Comparison of ENCODE assay signal across 2 cellular contexts in the genomic region with DNA sequence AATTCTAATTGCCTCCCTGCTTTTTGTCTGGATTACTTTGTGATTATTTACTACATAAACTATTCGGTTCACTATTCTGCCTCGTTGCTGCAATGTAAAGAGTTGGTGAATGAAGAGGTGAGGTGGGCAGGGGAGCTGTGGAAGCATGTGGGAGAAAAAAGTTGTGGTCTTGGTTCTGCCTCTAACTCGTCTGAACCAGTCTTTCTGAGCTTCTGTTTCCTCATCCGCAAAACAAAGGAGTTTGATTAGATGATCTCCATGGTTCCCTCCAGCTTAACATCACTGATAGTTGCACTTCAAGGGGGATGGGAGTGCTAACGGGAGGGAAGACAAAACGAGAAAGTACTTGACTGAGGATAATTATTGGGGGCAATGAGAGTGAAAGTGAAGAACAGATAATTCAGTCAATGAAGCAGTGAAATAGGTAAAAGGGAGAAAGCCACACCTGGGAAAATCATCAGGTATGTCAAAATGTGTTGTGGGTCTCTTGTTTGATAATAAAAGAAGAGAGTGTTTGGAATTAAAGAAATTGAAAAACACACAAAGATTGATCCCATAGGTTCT.
TF ChIP-seq lines count a peak whose summit lies in the region.

No MANE protein-coding gene starts in this region.

TF ChIP-seq in SK-N-SH, 30 proteins besides CTCF, POLR2A, EP300 and RAD21 (continued from another document):
- TF ChIP-seq, protein P1, sequence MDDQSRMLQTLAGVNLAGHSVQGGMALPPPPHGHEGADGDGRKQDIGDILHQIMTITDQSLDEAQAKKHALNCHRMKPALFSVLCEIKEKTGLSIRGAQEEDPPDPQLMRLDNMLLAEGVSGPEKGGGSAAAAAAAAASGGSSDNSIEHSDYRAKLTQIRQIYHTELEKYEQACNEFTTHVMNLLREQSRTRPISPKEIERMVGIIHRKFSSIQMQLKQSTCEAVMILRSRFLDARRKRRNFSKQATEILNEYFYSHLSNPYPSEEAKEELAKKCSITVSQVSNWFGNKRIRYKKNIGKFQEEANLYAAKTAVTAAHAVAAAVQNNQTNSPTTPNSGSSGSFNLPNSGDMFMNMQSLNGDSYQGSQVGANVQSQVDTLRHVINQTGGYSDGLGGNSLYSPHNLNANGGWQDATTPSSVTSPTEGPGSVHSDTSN (IDR thresholded peaks at IDR 0.05), result no peak
- TF ChIP-seq TEAD4 (IDR thresholded peaks at IDR 0.05; ENCODE audit: borderline replicate concordance, insufficient read depth) (no peak), CHD2 (IDR thresholded peaks at IDR 0.05; ENCODE audit: low read length, partially characterized antibody) (no peak), IRF3 (IDR thresholded peaks at IDR 0.05; ENCODE audit: low read depth, low read length) (no peak), REST (IDR thresholded peaks at IDR 0.05; ENCODE audit: low read depth, low read length) (no peak), FOXJ3 (CRISPR knock-in tag; IDR thresholded peaks at IDR 0.05) (no peak), TAF1 (IDR thresholded peaks at IDR 0.05; ENCODE audit: borderline replicate concordance, low read depth, low read length) (no peak), ELF1 (IDR thresholded peaks at IDR 0.05) (no peak), NRF1 (IDR thresholded peaks at IDR 0.05; ENCODE audit: low read depth, low read length) (no peak), NFIC (IDR thresholded peaks at IDR 0.05; ENCODE audit: borderline replicate concordance) (no peak), MEF2A (IDR thresholded peaks at IDR 0.05; ENCODE audit: borderline replicate concordance, low read depth) (no peak), MAX (IDR thresholded peaks at IDR 0.05; ENCODE audit: low read depth) (no peak)
- TF ChIP-seq, protein P2, sequence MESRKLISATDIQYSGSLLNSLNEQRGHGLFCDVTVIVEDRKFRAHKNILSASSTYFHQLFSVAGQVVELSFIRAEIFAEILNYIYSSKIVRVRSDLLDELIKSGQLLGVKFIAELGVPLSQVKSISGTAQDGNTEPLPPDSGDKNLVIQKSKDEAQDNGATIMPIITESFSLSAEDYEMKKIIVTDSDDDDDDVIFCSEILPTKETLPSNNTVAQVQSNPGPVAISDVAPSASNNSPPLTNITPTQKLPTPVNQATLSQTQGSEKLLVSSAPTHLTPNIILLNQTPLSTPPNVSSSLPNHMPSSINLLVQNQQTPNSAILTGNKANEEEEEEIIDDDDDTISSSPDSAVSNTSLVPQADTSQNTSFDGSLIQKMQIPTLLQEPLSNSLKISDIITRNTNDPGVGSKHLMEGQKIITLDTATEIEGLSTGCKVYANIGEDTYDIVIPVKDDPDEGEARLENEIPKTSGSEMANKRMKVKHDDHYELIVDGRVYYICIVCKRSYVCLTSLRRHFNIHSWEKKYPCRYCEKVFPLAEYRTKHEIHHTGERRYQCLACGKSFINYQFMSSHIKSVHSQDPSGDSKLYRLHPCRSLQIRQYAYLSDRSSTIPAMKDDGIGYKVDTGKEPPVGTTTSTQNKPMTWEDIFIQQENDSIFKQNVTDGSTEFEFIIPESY (IDR thresholded peaks at IDR 0.05; ENCODE audit: borderline replicate concordance, low read depth), result no peak

TF ChIP-seq in SK-N-SH treated with all-trans-retinoic acid at 6 μM for 48 hours, 23 proteins besides CTCF, POLR2A, EP300 and RAD21 (continued from another document):
- TF ChIP-seq, protein P3, sequence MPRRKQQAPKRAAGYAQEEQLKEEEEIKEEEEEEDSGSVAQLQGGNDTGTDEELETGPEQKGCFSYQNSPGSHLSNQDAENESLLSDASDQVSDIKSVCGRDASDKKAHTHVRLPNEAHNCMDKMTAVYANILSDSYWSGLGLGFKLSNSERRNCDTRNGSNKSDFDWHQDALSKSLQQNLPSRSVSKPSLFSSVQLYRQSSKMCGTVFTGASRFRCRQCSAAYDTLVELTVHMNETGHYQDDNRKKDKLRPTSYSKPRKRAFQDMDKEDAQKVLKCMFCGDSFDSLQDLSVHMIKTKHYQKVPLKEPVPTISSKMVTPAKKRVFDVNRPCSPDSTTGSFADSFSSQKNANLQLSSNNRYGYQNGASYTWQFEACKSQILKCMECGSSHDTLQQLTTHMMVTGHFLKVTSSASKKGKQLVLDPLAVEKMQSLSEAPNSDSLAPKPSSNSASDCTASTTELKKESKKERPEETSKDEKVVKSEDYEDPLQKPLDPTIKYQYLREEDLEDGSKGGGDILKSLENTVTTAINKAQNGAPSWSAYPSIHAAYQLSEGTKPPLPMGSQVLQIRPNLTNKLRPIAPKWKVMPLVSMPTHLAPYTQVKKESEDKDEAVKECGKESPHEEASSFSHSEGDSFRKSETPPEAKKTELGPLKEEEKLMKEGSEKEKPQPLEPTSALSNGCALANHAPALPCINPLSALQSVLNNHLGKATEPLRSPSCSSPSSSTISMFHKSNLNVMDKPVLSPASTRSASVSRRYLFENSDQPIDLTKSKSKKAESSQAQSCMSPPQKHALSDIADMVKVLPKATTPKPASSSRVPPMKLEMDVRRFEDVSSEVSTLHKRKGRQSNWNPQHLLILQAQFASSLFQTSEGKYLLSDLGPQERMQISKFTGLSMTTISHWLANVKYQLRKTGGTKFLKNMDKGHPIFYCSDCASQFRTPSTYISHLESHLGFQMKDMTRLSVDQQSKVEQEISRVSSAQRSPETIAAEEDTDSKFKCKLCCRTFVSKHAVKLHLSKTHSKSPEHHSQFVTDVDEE (CRISPR knock-in tag; IDR thresholded peaks at IDR 0.05), result no peak
- TF ChIP-seq ESRRG (CRISPR knock-in tag; IDR thresholded peaks at IDR 0.05), result no peak
- no peak for TF ChIP-seq TCF4 (CRISPR knock-in tag; IDR thresholded peaks at IDR 0.05; ENCODE audit: borderline replicate concordance)
- no peak for TF ChIP-seq CSDC2 (CRISPR knock-in tag; IDR thresholded peaks at IDR 0.05)
- no peak for TF ChIP-seq TOX (CRISPR knock-in tag; IDR thresholded peaks at IDR 0.05; ENCODE audit: borderline replicate concordance)
- TF ChIP-seq OSR1 (CRISPR knock-in tag; IDR thresholded peaks at IDR 0.05), result no peak
- TF ChIP-seq, protein P4, sequence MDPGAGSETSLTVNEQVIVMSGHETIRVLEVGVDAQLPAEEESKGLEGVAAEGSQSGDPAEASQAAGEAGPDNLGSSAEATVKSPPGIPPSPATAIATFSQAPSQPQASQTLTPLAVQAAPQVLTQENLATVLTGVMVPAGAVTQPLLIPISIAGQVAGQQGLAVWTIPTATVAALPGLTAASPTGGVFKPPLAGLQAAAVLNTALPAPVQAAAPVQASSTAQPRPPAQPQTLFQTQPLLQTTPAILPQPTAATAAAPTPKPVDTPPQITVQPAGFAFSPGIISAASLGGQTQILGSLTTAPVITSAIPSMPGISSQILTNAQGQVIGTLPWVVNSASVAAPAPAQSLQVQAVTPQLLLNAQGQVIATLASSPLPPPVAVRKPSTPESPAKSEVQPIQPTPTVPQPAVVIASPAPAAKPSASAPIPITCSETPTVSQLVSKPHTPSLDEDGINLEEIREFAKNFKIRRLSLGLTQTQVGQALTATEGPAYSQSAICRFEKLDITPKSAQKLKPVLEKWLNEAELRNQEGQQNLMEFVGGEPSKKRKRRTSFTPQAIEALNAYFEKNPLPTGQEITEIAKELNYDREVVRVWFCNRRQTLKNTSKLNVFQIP (CRISPR knock-in tag; IDR thresholded peaks at IDR 0.05; ENCODE audit: borderline replicate concordance, low read depth), result no peak
- TF ChIP-seq, protein P5, sequence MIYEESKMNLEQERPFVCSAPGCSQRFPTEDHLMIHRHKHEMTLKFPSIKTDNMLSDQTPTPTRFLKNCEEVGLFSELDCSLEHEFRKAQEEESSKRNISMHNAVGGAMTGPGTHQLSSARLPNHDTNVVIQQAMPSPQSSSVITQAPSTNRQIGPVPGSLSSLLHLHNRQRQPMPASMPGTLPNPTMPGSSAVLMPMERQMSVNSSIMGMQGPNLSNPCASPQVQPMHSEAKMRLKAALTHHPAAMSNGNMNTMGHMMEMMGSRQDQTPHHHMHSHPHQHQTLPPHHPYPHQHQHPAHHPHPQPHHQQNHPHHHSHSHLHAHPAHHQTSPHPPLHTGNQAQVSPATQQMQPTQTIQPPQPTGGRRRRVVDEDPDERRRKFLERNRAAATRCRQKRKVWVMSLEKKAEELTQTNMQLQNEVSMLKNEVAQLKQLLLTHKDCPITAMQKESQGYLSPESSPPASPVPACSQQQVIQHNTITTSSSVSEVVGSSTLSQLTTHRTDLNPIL (CRISPR knock-in tag; IDR thresholded peaks at IDR 0.05; ENCODE audit: low read depth), result no peak
- TF ChIP-seq ZFP30 (CRISPR knock-in tag; IDR thresholded peaks at IDR 0.05), result no peak
